ENCODE assay signal across 2 cellular contexts in the genomic region with DNA sequence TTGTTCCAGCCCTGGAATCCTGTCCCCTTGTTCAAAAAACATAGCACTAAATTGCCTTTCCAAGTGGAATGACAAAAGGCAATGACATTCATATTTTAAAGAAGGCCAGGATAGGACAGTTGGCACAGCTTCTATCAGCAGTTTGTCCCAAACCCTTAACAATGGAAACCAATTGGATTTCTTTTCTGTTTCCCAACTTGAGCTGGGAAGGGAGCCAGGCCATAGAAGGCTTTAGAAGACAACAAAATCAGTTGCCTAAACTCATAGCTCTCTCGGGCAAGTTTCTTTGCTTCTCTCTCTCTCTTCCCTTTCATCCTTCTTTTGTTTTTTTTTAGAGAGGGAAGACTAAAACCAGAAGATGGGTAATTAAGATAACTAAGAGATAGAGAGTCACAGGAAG.
TF ChIP-seq lines count a peak whose summit lies in the region.

No MANE protein-coding gene starts in this region.

TF ChIP-seq in liver, 16 proteins besides CTCF, POLR2A, EP300 and RAD21 (continued from another document):
- no peak for TF ChIP-seq EGR1 (IDR thresholded peaks at IDR 0.05; ENCODE audit: low read depth in 2 of 2)
- peak; percentile 14 for TF ChIP-seq SP1 (IDR thresholded peaks at IDR 0.05)
- TF ChIP-seq, protein P1, sequence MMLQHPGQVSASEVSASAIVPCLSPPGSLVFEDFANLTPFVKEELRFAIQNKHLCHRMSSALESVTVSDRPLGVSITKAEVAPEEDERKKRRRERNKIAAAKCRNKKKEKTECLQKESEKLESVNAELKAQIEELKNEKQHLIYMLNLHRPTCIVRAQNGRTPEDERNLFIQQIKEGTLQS (IDR thresholded peaks at IDR 0.05) = no peak
- peak in 1 of 2 donors; percentile 45 for TF ChIP-seq HNF4A (conservative IDR thresholded peaks at IDR 0.05)
- TF ChIP-seq TAF1 (conservative IDR thresholded peaks at IDR 0.05) = no peak
- no peak for TF ChIP-seq NR2F2 (IDR thresholded peaks at IDR 0.05)
- TF ChIP-seq, protein P2, sequence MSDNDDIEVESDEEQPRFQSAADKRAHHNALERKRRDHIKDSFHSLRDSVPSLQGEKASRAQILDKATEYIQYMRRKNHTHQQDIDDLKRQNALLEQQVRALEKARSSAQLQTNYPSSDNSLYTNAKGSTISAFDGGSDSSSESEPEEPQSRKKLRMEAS (IDR thresholded peaks at IDR 0.05) = no peak
- TF ChIP-seq HNF4G (IDR thresholded peaks at IDR 0.05) = no peak
- no peak for TF ChIP-seq YY1 (IDR thresholded peaks at IDR 0.05)
- peak in 1 of 2 donors; percentile 20 for TF ChIP-seq RXRA (IDR thresholded peaks at IDR 0.05)
- TF ChIP-seq JUND (IDR thresholded peaks at IDR 0.05) = no peak
- no peak for TF ChIP-seq FOXA1 (IDR thresholded peaks at IDR 0.05)
- TF ChIP-seq, protein P3, sequence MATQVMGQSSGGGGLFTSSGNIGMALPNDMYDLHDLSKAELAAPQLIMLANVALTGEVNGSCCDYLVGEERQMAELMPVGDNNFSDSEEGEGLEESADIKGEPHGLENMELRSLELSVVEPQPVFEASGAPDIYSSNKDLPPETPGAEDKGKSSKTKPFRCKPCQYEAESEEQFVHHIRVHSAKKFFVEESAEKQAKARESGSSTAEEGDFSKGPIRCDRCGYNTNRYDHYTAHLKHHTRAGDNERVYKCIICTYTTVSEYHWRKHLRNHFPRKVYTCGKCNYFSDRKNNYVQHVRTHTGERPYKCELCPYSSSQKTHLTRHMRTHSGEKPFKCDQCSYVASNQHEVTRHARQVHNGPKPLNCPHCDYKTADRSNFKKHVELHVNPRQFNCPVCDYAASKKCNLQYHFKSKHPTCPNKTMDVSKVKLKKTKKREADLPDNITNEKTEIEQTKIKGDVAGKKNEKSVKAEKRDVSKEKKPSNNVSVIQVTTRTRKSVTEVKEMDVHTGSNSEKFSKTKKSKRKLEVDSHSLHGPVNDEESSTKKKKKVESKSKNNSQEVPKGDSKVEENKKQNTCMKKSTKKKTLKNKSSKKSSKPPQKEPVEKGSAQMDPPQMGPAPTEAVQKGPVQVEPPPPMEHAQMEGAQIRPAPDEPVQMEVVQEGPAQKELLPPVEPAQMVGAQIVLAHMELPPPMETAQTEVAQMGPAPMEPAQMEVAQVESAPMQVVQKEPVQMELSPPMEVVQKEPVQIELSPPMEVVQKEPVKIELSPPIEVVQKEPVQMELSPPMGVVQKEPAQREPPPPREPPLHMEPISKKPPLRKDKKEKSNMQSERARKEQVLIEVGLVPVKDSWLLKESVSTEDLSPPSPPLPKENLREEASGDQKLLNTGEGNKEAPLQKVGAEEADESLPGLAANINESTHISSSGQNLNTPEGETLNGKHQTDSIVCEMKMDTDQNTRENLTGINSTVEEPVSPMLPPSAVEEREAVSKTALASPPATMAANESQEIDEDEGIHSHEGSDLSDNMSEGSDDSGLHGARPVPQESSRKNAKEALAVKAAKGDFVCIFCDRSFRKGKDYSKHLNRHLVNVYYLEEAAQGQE (IDR thresholded peaks at IDR 0.05) = no peak
- no peak for TF ChIP-seq GABPA (IDR thresholded peaks at IDR 0.05 in 1 of 2, conservative IDR thresholded peaks at IDR 0.05 in 1 of 2)

TF ChIP-seq in HepG2, 621 proteins besides CTCF, POLR2A, EP300 and RAD21 (continued from another document):
- no peak for TF ChIP-seq SMAD3 (CRISPR knock-in tag; IDR thresholded peaks at IDR 0.05)
- no peak for TF ChIP-seq MYC (CRISPR knock-in tag; IDR thresholded peaks at IDR 0.05; ENCODE audit: borderline replicate concordance)
- TF ChIP-seq ZMAT3 (CRISPR knock-in tag; conservative IDR thresholded peaks at IDR 0.05) = no peak
- TF ChIP-seq IRX3 (CRISPR knock-in tag; IDR thresholded peaks at IDR 0.05; ENCODE audit: borderline replicate concordance, low read depth) = no peak
- no peak for TF ChIP-seq ZNF256 (CRISPR knock-in tag; conservative IDR thresholded peaks at IDR 0.05)
- TF ChIP-seq ZNF224 (CRISPR knock-in tag; IDR thresholded peaks at IDR 0.05) = no peak
- no peak for TF ChIP-seq SRY (CRISPR knock-in tag; IDR thresholded peaks at IDR 0.05)
- TF ChIP-seq BRCA1 (CRISPR knock-in tag; IDR thresholded peaks at IDR 0.05) = no peak
- no peak for TF ChIP-seq ZNF329 (CRISPR knock-in tag; IDR thresholded peaks at IDR 0.05; ENCODE audit: low read depth)
- no peak for TF ChIP-seq FOXM1 (CRISPR knock-in tag; IDR thresholded peaks at IDR 0.05)
